18 cellular contexts compared by ENCODE assay signal in genomic region chr1:56501888-56502287, GRCh38.
"Had no signal": no experiment of that assay in that cellular context is flagged by ENCODE, and none has a peak within 500 bp of the region (broad histone marks: within the 10 kb centered on the region; RNA-seq: fewer than 3 reads in every experiment).

No MANE protein-coding gene starts in this region.

- H3K4me1 ChIP-seq: ascending aorta, breast epithelium, prostate gland had no signal

- H3K36me3 ChIP-seq: breast epithelium, prostate gland had no signal

- H3K27ac Mint-ChIP-seq: activated naive CD4-positive, alpha-beta T cell treated with anti-CD3 and anti-CD28 coated beads for 36 hours; activated naive CD8-positive, alpha-beta T cell treated with anti-CD3 and anti-CD28 coated beads, Interleukin-2, amount 50 U/mL, for 24 hours; activated T-helper 2 cell treated with anti-CD3 and anti-CD28 coated beads, Interferon-gamma antibody, Interleukin-2, Interleukin-4, amounts not matched to agents 10 μg/mL and 5 μg/mL and 100 μg/mL, durations not matched to agents 14 hours and 24 hours and 36 hours; effector memory CD8-positive, alpha-beta T cell; immature natural killer cell; natural killer cell treated with Interleukin-12 subunit alpha and Interleukin-12 subunit beta and Interleukin-15 and Interleukin-18, amount 100 ng/mL, for 72 hours; T-cell had no signal

- H3K36me3 Mint-ChIP-seq: natural killer cell treated with Interleukin-12 subunit alpha and Interleukin-12 subunit beta and Interleukin-15 and Interleukin-18, amount 100 ng/mL, for 72 hours; T-cell had no signal

- H3K27ac ChIP-seq: ascending aorta, breast epithelium, prostate gland, stomach, thoracic aorta had no signal

- H3K4me3 Mint-ChIP-seq: activated naive CD4-positive, alpha-beta T cell treated with anti-CD3 and anti-CD28 coated beads for 36 hours; activated naive CD8-positive, alpha-beta T cell treated with anti-CD3 and anti-CD28 coated beads, Interleukin-2, amount 50 U/mL, for 24 hours; effector memory CD8-positive, alpha-beta T cell; immature natural killer cell; natural killer cell treated with Interleukin-12 subunit alpha and Interleukin-12 subunit beta and Interleukin-15 and Interleukin-18, amount 100 ng/mL, for 72 hours; T-cell had no signal

- H3K4me1 Mint-ChIP-seq: activated naive CD8-positive, alpha-beta T cell treated with anti-CD3 and anti-CD28 coated beads, Interleukin-2, amount 50 U/mL, for 24 hours; immature natural killer cell; T-cell had no signal

- H3K4me3 ChIP-seq: ascending aorta, breast epithelium, prostate gland, stomach, thoracic aorta had no signal

- H3K9me3 ChIP-seq: ascending aorta, breast epithelium, prostate gland, stomach, thoracic aorta had no signal

- H3K27me3 ChIP-seq: ascending aorta, breast epithelium, stomach had no signal

- H3K9me3 Mint-ChIP-seq: activated naive CD4-positive, alpha-beta T cell treated with anti-CD3 and anti-CD28 coated beads for 36 hours; activated T-helper 2 cell treated with anti-CD3 and anti-CD28 coated beads, Interferon-gamma antibody, Interleukin-2, Interleukin-4, amounts not matched to agents 10 μg/mL and 5 μg/mL and 100 μg/mL, durations not matched to agents 14 hours and 24 hours and 36 hours; immature natural killer cell; natural killer cell treated with Interleukin-12 subunit alpha and Interleukin-12 subunit beta and Interleukin-15 and Interleukin-18, amount 100 ng/mL, for 72 hours had no signal

- ATAC-seq: activated naive CD8-positive, alpha-beta T cell treated with anti-CD3 and anti-CD28 coated beads, Interleukin-2, amount 50 U/mL, for 24 hours; effector memory CD8-positive, alpha-beta T cell; left colon; natural killer cell treated with Interleukin-12 subunit alpha and Interleukin-12 subunit beta and Interleukin-15 and Interleukin-18, amount 100 ng/mL, for 72 hours; T-cell had no signal

- DNase-seq: activated CD4-positive, CD25-positive, alpha-beta regulatory T cell treated with anti-CD3 and anti-CD28 coated beads, Interleukin-2, amount 50 U/mL, for 72 hours; activated naive CD4-positive, alpha-beta T cell treated with anti-CD3 and anti-CD28 coated beads for 36 hours; activated naive CD8-positive, alpha-beta T cell treated with anti-CD3 and anti-CD28 coated beads, Interleukin-2, amount 50 U/mL, for 24 hours; effector memory CD8-positive, alpha-beta T cell; foreskin melanocyte; immature natural killer cell; left colon; stimulated activated CD4-positive, alpha-beta T cell treated with anti-CD3 and anti-CD28 coated beads, Interleukin-12 subunit alpha, Interleukin-12 subunit beta, amount 100 ng/mL, for 4 hours; stimulated activated CD4-positive, alpha-beta T cell treated with anti-CD3 and anti-CD28 coated beads, Interleukin-2, amount 100 ng/mL, for 24 hours; stomach; T-cell; T-helper 9 cell had no signal
